In genomic region chr13:98978280-98978679, GRCh38 we compare ENCODE assay signal across 10 cellular contexts. TPM values are rescaled to one million over a fixed set of nuclear protein-coding genes. Genes with fewer than 3 reads are reported as not detected.
A peak's percentile ranks its signal among the peaks of the same experiment; 100 is the strongest.
DNase-seq lines count a peak whose midpoint lies in the region; ATAC-seq, FAIRE-seq and TF ChIP-seq lines count a peak whose summit lies in the region.
"Had no signal": no experiment of that assay in that cellular context is flagged by ENCODE, and none has a peak within 500 bp of the region (broad histone marks: within the 10 kb centered on the region; RNA-seq: fewer than 3 reads in every experiment).

No MANE protein-coding gene starts in this region.

- 16 to 18% methylated on average over 3 of the region's 3 CpGs for WGBS in pancreas, 2 donors

- H3K4me1 Mint-ChIP-seq in effector memory CD8-positive, alpha-beta T cell (ENCODE audit: low read depth in 2 of 2) = peaks cover 40 to 65% of the 10 kb centered on the region in 2 donors

- TF ChIP-seq CTCF in fibroblast of mammary gland (conservative IDR thresholded peaks at IDR 0.05; ENCODE audit: control insufficient read depth, insufficient read depth, low read depth, low read length) = no peak
- TF ChIP-seq CTCF in pancreas (IDR thresholded peaks at IDR 0.05) = no peak

- ATAC-seq in pancreas (peak in 3 of 4 donors; percentile 26 to 49 (median 41)), GM18519 (IDR thresholded peaks at IDR 0.05; ENCODE audit: low FRiP score, unreplicated experiment) (no peak), GM18517 (IDR thresholded peaks at IDR 0.05; ENCODE audit: unreplicated experiment) (no peak)
- no peak for ATAC-seq in effector memory CD8-positive, alpha-beta T cell (replicated peaks)

- H3K27ac Mint-ChIP-seq in effector memory CD8-positive, alpha-beta T cell = peak overlapping the region in 1 of 2 donors; percentile 13
- H3K27ac Mint-ChIP-seq: stimulated activated naive CD8-positive, alpha-beta T cell treated with anti-CD3 and anti-CD28 coated beads, Interleukin-15, Interleukin-2, amounts not matched to agents 100 ng/mL and 50 ng/mL, for 24 hours had no signal

- FAIRE-seq in pancreas (lab: Jason Lieb, UNC) = no peak

- DNase-seq in SJCRH30 (no peak), fibroblast of mammary gland (ENCODE audit: low read depth) (peak; percentile 90), pancreas (no peak), iPS-NIHi7 (ENCODE audit: extremely low spot score) (no peak)
- no peak for DNase-seq in effector memory CD8-positive, alpha-beta T cell
- DNase-seq: NCI-H446 treated with DMSO at 0.1 percent for 48 hours had no signal

- no peaks in the 10 kb centered on the region for H3K9me3 ChIP-seq in BLaER1 treated with 17β-estradiol and CSF1 and Interleukin-3, amounts not matched to agents 10 nM and 100 nM (replicated peaks in 1 of 11)
- no peaks in the 10 kb centered on the region for H3K9me3 ChIP-seq in SJCRH30 (replicated peaks)
- H3K9me3 ChIP-seq in pancreas = no peaks in the 10 kb centered on the region

- intact Hi-C loops in pancreas (cut with DNase I) = no loop called here

- H3K36me3 ChIP-seq in BLaER1 treated with 17β-estradiol and CSF1 and Interleukin-3, amounts not matched to agents 10 nM and 100 nM = no peaks in the 10 kb centered on the region
- no peaks in the 10 kb centered on the region for H3K36me3 ChIP-seq in SJCRH30
- H3K36me3 ChIP-seq in pancreas = no peaks in the 10 kb centered on the region

- peak overlapping the region in 6 of 11 experiments; percentile 76 to 90 (median 84); a peak in 10 of 22 replicates for H3K27ac ChIP-seq in BLaER1 treated with 17β-estradiol and CSF1 and Interleukin-3, amounts not matched to agents 10 nM and 100 nM
- H3K27ac ChIP-seq in SJCRH30 = peak overlapping the region; percentile 62
- H3K27ac ChIP-seq in pancreas = peak overlapping the region in 2 of 4 donors; percentile 13 to 58

- H3K4me3 ChIP-seq in BLaER1 treated with 17β-estradiol and CSF1 and Interleukin-3, amounts not matched to agents 10 nM and 100 nM = no peak overlapping the region
- H3K4me3 ChIP-seq in SJCRH30 (peak overlapping the region; percentile 51), fibroblast of mammary gland (ENCODE audit: control insufficient read depth, low read depth, low read length) (peak overlapping the region; percentile 41), pancreas (peak overlapping the region; percentile 2 to 31 (median 6))

- H3K4me1 ChIP-seq in BLaER1 treated with 17β-estradiol and CSF1 and Interleukin-3, amounts not matched to agents 10 nM and 100 nM = peaks cover 58 to 76% (median 70%) of the 10 kb centered on the region in 10 experiments
- peaks cover 22% of the 10 kb centered on the region for H3K4me1 ChIP-seq in SJCRH30
- peaks cover 3 to 5% (median 4%) of the 10 kb centered on the region in 3 donors for H3K4me1 ChIP-seq in pancreas

- H3K36me3 Mint-ChIP-seq in effector memory CD8-positive, alpha-beta T cell (ENCODE audit: insufficient read depth) = no peaks in the 10 kb centered on the region

- 0 out of 22 replicates have a peak overlapping the region, but pooled peaks of 1 of the 11 experiments have one; percentile 19 for H3K9ac ChIP-seq in BLaER1 treated with 17β-estradiol and CSF1 and Interleukin-3, amounts not matched to agents 10 nM and 100 nM

- no peaks in the 10 kb centered on the region for H3K9me3 Mint-ChIP-seq in effector memory CD8-positive, alpha-beta T cell
- H3K9me3 Mint-ChIP-seq: stimulated activated naive CD8-positive, alpha-beta T cell treated with anti-CD3 and anti-CD28 coated beads, Interleukin-15, Interleukin-2, amounts not matched to agents 100 ng/mL and 50 ng/mL, for 24 hours had no signal

- H3K4me3 Mint-ChIP-seq in effector memory CD8-positive, alpha-beta T cell = no peak overlapping the region
- H3K4me3 Mint-ChIP-seq: stimulated activated naive CD8-positive, alpha-beta T cell treated with anti-CD3 and anti-CD28 coated beads, Interleukin-15, Interleukin-2, amounts not matched to agents 100 ng/mL and 50 ng/mL, for 24 hours had no signal

- peak overlapping the region in 9 of 11 experiments; percentile 74 to 92 (median 85); a peak in 16 of 22 replicates for H3K4me2 ChIP-seq in BLaER1 treated with 17β-estradiol and CSF1 and Interleukin-3, amounts not matched to agents 10 nM and 100 nM

- H4K20me1 ChIP-seq in BLaER1 treated with 17β-estradiol and CSF1 and Interleukin-3, amounts not matched to agents 10 nM and 100 nM = no peaks in the 10 kb centered on the region

- H3K27me3 ChIP-seq in BLaER1 treated with 17β-estradiol and CSF1 and Interleukin-3, amounts not matched to agents 10 nM and 100 nM = no peaks in the 10 kb centered on the region; a peak in 1 of 22 replicates
- H3K27me3 ChIP-seq in SJCRH30 (no peaks in the 10 kb centered on the region), pancreas (no peaks in the 10 kb centered on the region)

- H3K27me3 Mint-ChIP-seq in effector memory CD8-positive, alpha-beta T cell = no peaks in the 10 kb centered on the region
- H3K27me3 Mint-ChIP-seq: stimulated activated naive CD8-positive, alpha-beta T cell treated with anti-CD3 and anti-CD28 coated beads, Interleukin-15, Interleukin-2, amounts not matched to agents 100 ng/mL and 50 ng/mL, for 24 hours had no signal

RNA-seq across cellular contexts. Expression of gene DOCK9, which starts 0.4 kb away (rescaled TPM):
- 53.7 and 60.5 TPM in 2 replicates for total RNA-seq in SJCRH30 (2014; rRNA removed; shearing (Covaris generic))
- 10 to 100 TPM; 14.2 to 26.3 (median 17.8) TPM for total RNA-seq in pancreas
- 10 to 100 TPM in 1 of 2 donors, 1 to 10 TPM in 1; 7.5 to 15.5 TPM for polyA plus RNA-seq in pancreas

Comparison
In these comparisons a context has a peak if more than half of its experiments do, and no peak if none do; other contexts are left out.
1. H3K4me3 ChIP-seq: peak in SJCRH30 (single experiment), fibroblast of mammary gland (single experiment) and pancreas (4 of 4); none in BLaER1 treated with 17β-estradiol and CSF1 and Interleukin-3, amounts not matched to agents 10 nM and 100 nM (0 of 10).
2. ATAC-seq: peak in pancreas (3 of 4); none in effector memory CD8-positive, alpha-beta T cell (single experiment), GM18519 (single experiment) and GM18517 (single experiment).